Comparison of ENCODE assay signal across 17 cellular contexts in genomic region chr22:28920757-28921584, GRCh38. TPM values are rescaled to one million over a fixed set of nuclear protein-coding genes. Genes with fewer than 3 reads are reported as not detected.
A peak's percentile ranks its signal among the peaks of the same experiment; 100 is the strongest.
DNase-seq lines count a peak whose midpoint lies in the region; ATAC-seq and TF ChIP-seq lines count a peak whose summit lies in the region.
"Had no signal": no experiment of that assay in that cellular context is flagged by ENCODE, and none has a peak within 500 bp of the region (broad histone marks: within the 10 kb centered on the region; RNA-seq: fewer than 3 reads in every experiment).

No MANE protein-coding gene starts in this region.

- H3K79me2 ChIP-seq in OCI-LY3 (ENCODE audit: low read length): peaks cover 89% of the 10 kb centered on the region

- peak overlapping the region; percentile 68 for H3K4me2 ChIP-seq in OCI-LY3 (ENCODE audit: low read length)
- H3K4me2 ChIP-seq: smooth muscle cell had no signal

- H3K27ac ChIP-seq in OCI-LY3 (ENCODE audit: low read length): no peak overlapping the region
- H3K27ac ChIP-seq: SJCRH30 had no signal

- peaks cover 49% of the 10 kb centered on the region for H4K20me1 ChIP-seq in OCI-LY3 (ENCODE audit: insufficient read depth, low read length)

- no peaks in the 10 kb centered on the region for H3K9me3 ChIP-seq in OCI-LY3 (ENCODE audit: insufficient read depth, low read length)
- H3K9me3 ChIP-seq: SJCRH30 had no signal

- DNase-seq in DMS53 (lab: John Stamatoyannopoulos, UW): peak; percentile 1
- no peak for DNase-seq in DMS53 treated with DMSO at 0.1 percent for 48 hours (lab: John Stamatoyannopoulos, UW; ENCODE audit: unreplicated experiment)
- no peak for DNase-seq in left lobe of liver (ENCODE audit: low spot score)
- DNase-seq in stimulated activated naive CD8-positive, alpha-beta T cell treated with anti-CD3 and anti-CD28 coated beads, Interleukin-15, Interleukin-2, amounts not matched to agents 100 U/mL and 50 U/mL, for 24 hours: no peak
- DNase-seq: 8988T; activated naive CD4-positive, alpha-beta T cell treated with anti-CD3 and anti-CD28 coated beads for 36 hours; CD4-positive, CD25-positive, alpha-beta regulatory T cell; effector CD8-positive, alpha-beta T cell; NCI-H1417; NCI-H446; SJCRH30; T-helper 9 cell had no signal

- H3K4me3 ChIP-seq in OCI-LY3 (ENCODE audit: low read length): peak overlapping the region; percentile 39
- H3K4me3 ChIP-seq: SJCRH30, smooth muscle cell had no signal

- 0 out of 2 replicates have a peak overlapping the region, but pooled peaks have one; percentile 15 for H3K9ac ChIP-seq in OCI-LY3 (ENCODE audit: low read length)

- H3K4me1 ChIP-seq in OCI-LY3 (ENCODE audit: low read length): peaks cover 22% of the 10 kb centered on the region

- ATAC-seq in left lobe of liver: peak; percentile 37
- peak; percentile 28 for ATAC-seq in stimulated activated naive CD8-positive, alpha-beta T cell treated with anti-CD3 and anti-CD28 coated beads, Interleukin-15, Interleukin-2, amounts not matched to agents 100 U/mL and 50 U/mL, for 24 hours
- ATAC-seq in HG03571 (IDR thresholded peaks at IDR 0.05; ENCODE audit: unreplicated experiment): no peak
- ATAC-seq in HG02610 (IDR thresholded peaks at IDR 0.05; ENCODE audit: unreplicated experiment): no peak
- no peak for ATAC-seq in HG03039 (IDR thresholded peaks at IDR 0.05; ENCODE audit: unreplicated experiment)

- no peak for TF ChIP-seq CTCF in OCI-LY3 (IDR thresholded peaks at IDR 0.05; ENCODE audit: low read depth, low read length)

- H2AFZ ChIP-seq in OCI-LY3 (ENCODE audit: low read depth, low read length): no peak overlapping the region

- no peaks in the 10 kb centered on the region for H3K36me3 ChIP-seq in OCI-LY3 (replicated peaks; ENCODE audit: low read depth, low read length)
- H3K36me3 ChIP-seq: SJCRH30 had no signal

- no peaks in the 10 kb centered on the region for H3K27me3 ChIP-seq in OCI-LY3 (ENCODE audit: low read depth, low read length)
- H3K27me3 ChIP-seq: SJCRH30 had no signal

RNA-seq across cellular contexts. Expression of gene ZNRF3, which starts 37.6 kb away (rescaled TPM):
- total RNA-seq in left lobe of liver: 7.3 TPM

Comparison
In these comparisons a context has a peak if more than half of its experiments do, and no peak if none do; other contexts are left out.
1. ATAC-seq: peak in left lobe of liver (single experiment) and stimulated activated naive CD8-positive, alpha-beta T cell treated with anti-CD3 and anti-CD28 coated beads, Interleukin-15, Interleukin-2, amounts not matched to agents 100 U/mL and 50 U/mL, for 24 hours (single experiment); none in HG03571 (single experiment), HG02610 (single experiment) and HG03039 (single experiment).